ENCODE assay signal across 1 cellular context in the genomic region with DNA sequence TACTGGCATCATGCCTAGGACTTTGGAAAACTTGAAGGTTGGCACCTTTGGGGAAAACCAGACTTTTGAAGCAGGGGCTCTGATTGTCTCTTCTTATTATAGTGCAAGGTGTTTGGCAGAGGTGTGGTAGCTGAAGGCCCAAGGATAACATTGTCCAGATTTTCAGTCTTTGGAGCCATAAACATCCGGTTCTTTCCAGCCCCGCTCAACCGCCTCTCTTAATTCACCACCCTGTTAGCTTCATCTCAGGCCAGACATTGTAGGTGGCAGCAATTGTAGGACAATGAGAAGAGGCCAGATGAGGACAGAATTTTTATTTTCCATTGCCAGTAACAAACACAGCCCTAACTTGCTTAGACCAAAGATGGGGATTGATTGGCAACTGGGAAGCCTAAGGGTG.
"Had no signal": no experiment of that assay in that cellular context is flagged by ENCODE, and none has a peak within 500 bp of the region (broad histone marks: within the 10 kb centered on the region; RNA-seq: fewer than 3 reads in every experiment).

No MANE protein-coding gene starts in this region.

- H3K4me3 ChIP-seq: GM12878 had no signal

- ATAC-seq: GM12878 had no signal
